In the genomic region with DNA sequence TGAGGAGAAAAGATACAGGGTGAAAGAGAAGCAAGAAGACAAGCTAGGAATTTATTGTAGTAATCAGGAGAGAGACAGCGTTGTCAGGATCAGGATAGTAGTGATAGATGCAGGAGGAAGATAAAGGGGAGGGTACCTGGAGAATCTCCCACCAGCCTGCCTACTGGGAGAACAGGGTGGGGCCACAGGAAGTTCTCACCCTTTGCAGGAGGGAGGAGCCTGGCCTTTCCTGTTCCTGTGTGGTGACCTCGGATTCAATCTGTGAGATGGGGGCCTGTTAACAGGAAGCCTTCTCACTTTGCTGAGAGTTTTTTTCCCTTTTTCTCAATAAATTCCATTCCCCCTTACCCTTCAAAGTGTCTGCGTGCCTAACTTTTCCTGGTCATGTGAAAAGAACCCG, we compare ENCODE assay signal across 14 cellular contexts. TPM values are rescaled to one million over a fixed set of nuclear protein-coding genes. Genes with fewer than 3 reads are reported as not detected.
A peak's percentile ranks its signal among the peaks of the same experiment; 100 is the strongest.
DNase-seq lines count a peak whose midpoint lies in the region; ATAC-seq and TF ChIP-seq lines count a peak whose summit lies in the region.
"Had no signal": no experiment of that assay in that cellular context is flagged by ENCODE, and none has a peak within 500 bp of the region (broad histone marks: within the 10 kb centered on the region; RNA-seq: fewer than 3 reads in every experiment).

No MANE protein-coding gene starts in this region.

- H3K4me3 ChIP-seq in breast epithelium, result no peak overlapping the region
- H3K4me3 ChIP-seq in endodermal cell (ENCODE audit: low read length), result no peak overlapping the region
- H3K4me3 ChIP-seq in BE2C (ENCODE audit: low read depth, low read length), result no peak overlapping the region
- H3K4me3 ChIP-seq: spleen had no signal

- BruUV-seq in MCF 10A (replicated peaks; lab: Mats Ljungman, UMichigan), result no TSS peak

- H3K9ac ChIP-seq in endodermal cell (ENCODE audit: extremely low read depth, low read length, poor library complexity, severe bottlenecking), result no peak overlapping the region

- DNase-seq in MCF 10A (ENCODE audit: unreplicated experiment) (no peak), breast epithelium (ENCODE audit: low spot score in 2 of 2) (no peak), endodermal cell (peak; percentile 63), C1 segment of cervical spinal cord (lab: John Stamatoyannopoulos, UW) (no peak), NOMO-1 treated with DMSO at 0.1 percent for 48 hours (lab: John Stamatoyannopoulos, UW; ENCODE audit: unreplicated experiment) (no peak), BE2C (no peak)
- DNase-seq in T-helper 2 cell treated with Interferon-gamma antibody and Interleukin-4, amounts not matched to agents 5 μg/mL and 100 μg/mL, for 36 hours (ENCODE audit: low spot score), result no peak
- DNase-seq in stimulated activated naive CD8-positive, alpha-beta T cell treated with anti-CD3 and anti-CD28 coated beads, Interleukin-15, amount 100 ng/mL, for 72 hours, result no peak
- DNase-seq: activated CD4-positive, alpha-beta T cell treated with anti-CD3 and anti-CD28 coated beads, Interleukin-2, amount 50 U/mL, for 4 hours; central memory CD4-positive, alpha-beta T cell; DMS53; NCI-H510A; spleen had no signal

- peaks cover 3% of the 10 kb centered on the region for H3K36me3 ChIP-seq in breast epithelium
- peaks cover 70% of the 10 kb centered on the region for H3K36me3 ChIP-seq in endodermal cell (ENCODE audit: control insufficient read depth, insufficient read depth, low read length)
- H3K36me3 ChIP-seq in BE2C, result peaks cover 59% of the 10 kb centered on the region

- H3K27me3 Mint-ChIP-seq in MCF 10A (ENCODE audit: insufficient read depth, unreplicated experiment) (no peaks in the 10 kb centered on the region), endodermal cell (ENCODE audit: insufficient read depth) (no peaks in the 10 kb centered on the region)
- H3K27me3 Mint-ChIP-seq in T-helper 2 cell treated with Interferon-gamma antibody and Interleukin-4, amounts not matched to agents 5 μg/mL and 100 μg/mL, for 36 hours (ENCODE audit: low read depth), result no peaks in the 10 kb centered on the region
- no peaks in the 10 kb centered on the region for H3K27me3 Mint-ChIP-seq in stimulated activated naive CD8-positive, alpha-beta T cell treated with anti-CD3 and anti-CD28 coated beads, Interleukin-15, amount 100 ng/mL, for 72 hours

- no peaks in the 10 kb centered on the region for H3K4me1 Mint-ChIP-seq in MCF 10A (ENCODE audit: insufficient read depth, unreplicated experiment)
- peaks cover 19% of the 10 kb centered on the region for H3K4me1 Mint-ChIP-seq in T-helper 2 cell treated with Interferon-gamma antibody and Interleukin-4, amounts not matched to agents 5 μg/mL and 100 μg/mL, for 36 hours (ENCODE audit: low read depth)
- no peaks in the 10 kb centered on the region for H3K4me1 Mint-ChIP-seq in endodermal cell
- peaks cover 12% of the 10 kb centered on the region for H3K4me1 Mint-ChIP-seq in stimulated activated naive CD8-positive, alpha-beta T cell treated with anti-CD3 and anti-CD28 coated beads, Interleukin-15, amount 100 ng/mL, for 72 hours
- H3K4me1 Mint-ChIP-seq: mesothelial cell of epicardium had no signal

- intact Hi-C loops in MCF 10A (cut with micrococcal nuclease) (no loop called here), breast epithelium (cut with DNase I; ENCODE audit: low total_unique reads) (no loop called here)

- H3K4me1 ChIP-seq in breast epithelium, result no peaks in the 10 kb centered on the region
- no peaks in the 10 kb centered on the region for H3K4me1 ChIP-seq in endodermal cell (ENCODE audit: control insufficient read depth, insufficient read depth, low read length)
- H3K4me1 ChIP-seq in BE2C, result no peaks in the 10 kb centered on the region

- no peak for TF ChIP-seq POLR2A in breast epithelium (IDR thresholded peaks at IDR 0.05)

- CTCF ChIA-PET in MCF 10A (lab: Yijun Ruan, JAX), result no interaction called here

- H3K36me3 Mint-ChIP-seq in MCF 10A (ENCODE audit: insufficient read depth, unreplicated experiment) (peaks cover 67% of the 10 kb centered on the region), endodermal cell (ENCODE audit: low read depth) (peaks cover 62% of the 10 kb centered on the region)
- H3K36me3 Mint-ChIP-seq in T-helper 2 cell treated with Interferon-gamma antibody and Interleukin-4, amounts not matched to agents 5 μg/mL and 100 μg/mL, for 36 hours (ENCODE audit: low read depth), result peaks cover 51% of the 10 kb centered on the region

- H3K4me3 Mint-ChIP-seq in MCF 10A (ENCODE audit: unreplicated experiment) (no peak overlapping the region), endodermal cell (no peak overlapping the region)
- H3K4me3 Mint-ChIP-seq in T-helper 2 cell treated with Interferon-gamma antibody and Interleukin-4, amounts not matched to agents 5 μg/mL and 100 μg/mL, for 36 hours, result peak overlapping the region; percentile 19
- no peak overlapping the region for H3K4me3 Mint-ChIP-seq in stimulated activated naive CD8-positive, alpha-beta T cell treated with anti-CD3 and anti-CD28 coated beads, Interleukin-15, amount 100 ng/mL, for 72 hours
- H3K4me3 Mint-ChIP-seq: mesothelial cell of epicardium had no signal

- H3K27ac ChIP-seq in breast epithelium (no peak overlapping the region), endodermal cell (ENCODE audit: low read depth, low read length) (no peak overlapping the region)

- 92 to 95% methylated on average over 2 to 4 of the region's 4 CpGs for WGBS in endodermal cell (ENCODE audit: insufficient coverage in 1 of 2, insufficient read length in 1 of 2), 2 experiments

- TF ChIP-seq CTCF in MCF 10A (IDR thresholded peaks at IDR 0.05; ENCODE audit: unreplicated experiment) (no peak), breast epithelium (IDR thresholded peaks at IDR 0.05) (no peak), endodermal cell (conservative IDR thresholded peaks at IDR 0.05) (no peak), BE2C (IDR thresholded peaks at IDR 0.05; ENCODE audit: low read depth, low read length) (no peak)

- no peaks in the 10 kb centered on the region for H3K9me3 Mint-ChIP-seq in MCF 10A (ENCODE audit: unreplicated experiment)
- H3K9me3 Mint-ChIP-seq in T-helper 2 cell treated with Interferon-gamma antibody and Interleukin-4, amounts not matched to agents 5 μg/mL and 100 μg/mL, for 36 hours, result peaks cover 9% of the 10 kb centered on the region
- H3K9me3 Mint-ChIP-seq in endodermal cell, result no peaks in the 10 kb centered on the region
- H3K9me3 Mint-ChIP-seq in stimulated activated naive CD8-positive, alpha-beta T cell treated with anti-CD3 and anti-CD28 coated beads, Interleukin-15, amount 100 ng/mL, for 72 hours, result no peaks in the 10 kb centered on the region
- H3K9me3 Mint-ChIP-seq: mesothelial cell of epicardium had no signal

- ATAC-seq in stimulated activated naive CD8-positive, alpha-beta T cell treated with anti-CD3 and anti-CD28 coated beads, Interleukin-15, amount 100 ng/mL, for 72 hours, result no peak

- POLR2A ChIA-PET in MCF 10A (lab: Yijun Ruan, JAX), result interaction anchor here (0.7 to 1.3 kb wide), 2 partner anchors 12 to 20 kb away, joined by 3 read pairs; no protein-coding TSS in a partner anchor

- H3K27me3 ChIP-seq in breast epithelium, result no peaks in the 10 kb centered on the region
- no peaks in the 10 kb centered on the region for H3K27me3 ChIP-seq in endodermal cell (ENCODE audit: control insufficient read depth, insufficient read depth, low read length, poor library complexity, severe bottlenecking)
- H3K27me3 ChIP-seq in BE2C, result no peaks in the 10 kb centered on the region
- H3K27me3 ChIP-seq: spleen had no signal

- H3K9me3 ChIP-seq in breast epithelium (no peaks in the 10 kb centered on the region), endodermal cell (ENCODE audit: control insufficient read depth, low read length) (no peaks in the 10 kb centered on the region), BE2C (no peaks in the 10 kb centered on the region)
- H3K9me3 ChIP-seq: spleen had no signal

- H3K27ac Mint-ChIP-seq in MCF 10A (ENCODE audit: low read depth, unreplicated experiment) (peak overlapping the region; percentile 1), endodermal cell (peak overlapping the region; percentile 0)
- peak overlapping the region; percentile 74 for H3K27ac Mint-ChIP-seq in T-helper 2 cell treated with Interferon-gamma antibody and Interleukin-4, amounts not matched to agents 5 μg/mL and 100 μg/mL, for 36 hours
- peak overlapping the region; percentile 29 to 74 for H3K27ac Mint-ChIP-seq in stimulated activated naive CD8-positive, alpha-beta T cell treated with anti-CD3 and anti-CD28 coated beads, Interleukin-15, amount 100 ng/mL, for 72 hours
- H3K27ac Mint-ChIP-seq: mesothelial cell of epicardium had no signal

RNA-seq across cellular contexts. Expression of gene GMPS, which starts 37.6 kb away (rescaled TPM):
- 92.4 and 128 TPM in 2 replicates for total RNA-seq in MCF 10A (2022)
- 10 to 100 TPM; 25.6 to 37.6 (median 36.1) TPM for total RNA-seq in breast epithelium
- total RNA-seq in endodermal cell, result 100 to 1,000 TPM; 112 to 138 TPM
- 113 TPM for polyA plus RNA-seq in endodermal cell (2013, experiment 1 of 2)
- 106 TPM for polyA plus RNA-seq in endodermal cell (2013, experiment 2 of 2)
- polyA plus RNA-seq in BE2C (2012; ENCODE audit: insufficient read depth, insufficient read length, low read depth), result 18.0 TPM

RNA-seq across cellular contexts. Expression of gene SLC33A1, which starts 53.9 kb away (rescaled TPM):
- 65.6 and 91.7 TPM in 2 replicates for total RNA-seq in MCF 10A (2022)
- 10 to 100 TPM; 23.0 to 37.3 (median 33.8) TPM for total RNA-seq in breast epithelium
- 10 to 100 TPM; 24.6 to 24.8 TPM for total RNA-seq in endodermal cell
- polyA plus RNA-seq in endodermal cell (2013, experiment 1 of 2), result 14.3 TPM
- 14.8 TPM for polyA plus RNA-seq in endodermal cell (2013, experiment 2 of 2)
- polyA plus RNA-seq in BE2C (2012; ENCODE audit: insufficient read depth, insufficient read length, low read depth), result 24.0 TPM

Comparison
In these comparisons a context has a peak if more than half of its experiments do, and no peak if none do; other contexts are left out.
1. H3K27ac Mint-ChIP-seq: peak in every context shown above with its lines; median percentile 74 in T-helper 2 cell treated with Interferon-gamma antibody and Interleukin-4, amounts not matched to agents 5 μg/mL and 100 μg/mL, for 36 hours; 52 in stimulated activated naive CD8-positive, alpha-beta T cell treated with anti-CD3 and anti-CD28 coated beads, Interleukin-15, amount 100 ng/mL, for 72 hours; 1 in MCF 10A; 0 in endodermal cell.